In the genomic region with DNA sequence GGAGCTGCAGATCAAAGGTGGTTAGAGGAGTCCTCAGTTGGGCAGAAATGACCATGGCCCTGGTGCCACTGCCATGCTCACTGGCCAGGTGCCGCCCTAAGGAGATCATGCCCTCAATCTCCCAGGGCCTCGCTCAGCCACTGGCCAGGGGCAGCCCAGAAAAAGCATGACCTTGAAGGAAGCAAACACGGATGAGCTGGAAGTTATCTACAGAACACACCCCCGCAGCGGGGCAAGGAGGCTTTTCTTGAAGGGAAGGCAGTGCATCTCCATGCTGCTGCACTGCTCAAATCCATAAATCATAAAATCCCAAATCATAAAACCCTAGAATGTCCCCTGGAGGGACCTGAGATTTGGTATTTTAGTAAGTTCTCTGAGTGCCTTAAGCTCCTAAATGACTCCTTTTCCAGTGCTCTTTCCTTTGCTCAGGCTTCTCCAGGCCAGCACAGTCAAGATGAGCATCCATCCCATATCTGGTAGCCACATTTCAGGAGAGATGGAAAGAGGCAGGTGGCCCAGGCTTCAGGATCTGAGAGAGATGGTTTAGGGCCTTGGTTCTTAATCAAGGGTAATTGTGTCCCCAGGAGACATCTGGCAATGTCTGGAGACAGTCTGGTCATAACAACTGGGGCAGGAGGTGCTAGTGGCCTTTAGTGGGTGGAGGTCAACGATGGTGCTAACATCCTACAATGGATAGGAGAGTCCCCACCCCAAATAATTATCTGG, we compare ENCODE assay signal across 21 cellular contexts.
A peak's percentile ranks its signal among the peaks of the same experiment; 100 is the strongest.
DNase-seq lines count a peak whose midpoint lies in the region; ATAC-seq, FAIRE-seq and TF ChIP-seq lines count a peak whose summit lies in the region.
"Had no signal": no experiment of that assay in that cellular context is flagged by ENCODE, and none has a peak within 500 bp of the region (broad histone marks: within the 10 kb centered on the region; RNA-seq: fewer than 3 reads in every experiment).

No MANE protein-coding gene starts in this region.

- TF ChIP-seq CTCF in K562 (IDR thresholded peaks at IDR 0.05 in 2 of 3, conservative IDR thresholded peaks at IDR 0.05 in 1 of 3; ENCODE audit: insufficient read depth in 2 of 3, low read depth in 1 of 3, low read length in 3 of 3) (no peak), testis (IDR thresholded peaks at IDR 0.05) (no peak)

- no peaks in the 10 kb centered on the region for H3K9me3 ChIP-seq in BLaER1
- no peaks in the 10 kb centered on the region for H3K9me3 ChIP-seq in K562 (replicated peaks; ENCODE audit: control insufficient read depth, insufficient read depth, low read depth, low read length)
- H3K9me3 ChIP-seq in testis: no peaks in the 10 kb centered on the region

- ATAC-seq in K562 (peak; percentile 44; the same call in 2 of the 3 replicates), GM21529 (IDR thresholded peaks at IDR 0.05; ENCODE audit: unreplicated experiment) (no peak)
- ATAC-seq: GM23338 had no signal

- H3K9ac ChIP-seq in BLaER1 (no peak overlapping the region), K562 (ENCODE audit: insufficient read depth in 1 of 2, low read depth in 2 of 2, low read length in 2 of 2) (no peak overlapping the region)

- no peak for TF ChIP-seq EP300 in K562 (IDR thresholded peaks at IDR 0.05; ENCODE audit: low read length)

- H3K79me2 ChIP-seq in K562 (ENCODE audit: control insufficient read depth, insufficient read depth, low read length): no peaks in the 10 kb centered on the region

- CTCF ChIA-PET in K562 (lab: Yijun Ruan, JAX; ENCODE audit: low intra/inter-chr PET ratio): no interaction called here
- CTCF ChIA-PET in activated naive CD4-positive, alpha-beta T cell treated with anti-CD3 and anti-CD28 coated beads for 36 hours (lab: Charles Lee): no interaction called here

- H3K9me3 Mint-ChIP-seq in activated naive CD4-positive, alpha-beta T cell treated with anti-CD3 and anti-CD28 coated beads for 36 hours: no peaks in the 10 kb centered on the region
- H3K9me3 Mint-ChIP-seq: CD4-positive, alpha-beta T cell had no signal

- H2AFZ ChIP-seq in K562 (ENCODE audit: low read depth, low read length): no peak overlapping the region
- H2AFZ ChIP-seq: GM23338 had no signal

- no peak for TF ChIP-seq RAD21 in K562 (CRISPR knock-in tag; conservative IDR thresholded peaks at IDR 0.05 in 1 of 2, IDR thresholded peaks at IDR 0.05 in 1 of 2)

- no peak overlapping the region for H3K4me3 Mint-ChIP-seq in activated naive CD4-positive, alpha-beta T cell treated with anti-CD3 and anti-CD28 coated beads for 36 hours
- H3K4me3 Mint-ChIP-seq: B cell; CD4-positive, alpha-beta T cell; GM23338 had no signal

- H4K20me1 ChIP-seq in BLaER1 (no peaks in the 10 kb centered on the region), K562 (replicated peaks; ENCODE audit: control insufficient read depth, insufficient read depth, low read length) (peaks cover 6% of the 10 kb centered on the region; the same call in 1 of the 2 replicates)

- TF ChIP-seq POLR2A in K562 (conservative IDR thresholded peaks at IDR 0.05) (no peak), testis (IDR thresholded peaks at IDR 0.05) (no peak)

- no TSS peak for BruUV-seq in K562 (replicated peaks; lab: Mats Ljungman, UMichigan)

- 17% methylated on average over 6 of the region's 6 CpGs for WGBS in K562 (ENCODE audit: insufficient coverage, low coverage, missing lambda C conversion rate)
- WGBS in testis, 2 donors: 36 to 43% methylated on average over 6 of the region's 6 CpGs

- H3K27ac ChIP-seq in BLaER1 (no peak overlapping the region), K562 (ENCODE audit: extremely low read depth, low read depth, low read length) (no peak overlapping the region), testis (no peak overlapping the region)
- H3K27ac ChIP-seq: C4-2B had no signal

- H3K4me3 ChIP-seq in BLaER1 (no peak overlapping the region), K562 (no peak overlapping the region), testis (no peak overlapping the region)
- H3K4me3 ChIP-seq: GM23338 had no signal

- intact Hi-C loops in K562 (cut with micrococcal nuclease): no loop called here
- intact Hi-C loops in testis (cut with DNase I; ENCODE audit: low total_unique reads): no loop called here
- intact Hi-C loops in activated naive CD4-positive, alpha-beta T cell treated with anti-CD3 and anti-CD28 coated beads for 36 hours (cut with micrococcal nuclease): no loop called here

- in situ Hi-C loops in K562 (cut with MboI): no loop called here

- FAIRE-seq in K562 (lab: Jason Lieb, UNC): no peak
- FAIRE-seq: G401.6, GM12891, H54, HTR-8/SVneo had no signal

- POLR2A ChIA-PET in K562 (lab: Yijun Ruan, JAX): interaction anchor here (0.6 to 0.8 kb wide), 3 partner anchors 9 to 112 kb away, joined by 3 to 4 read pairs (median 4); no protein-coding TSS in a partner anchor

- H3K4me1 Mint-ChIP-seq in activated naive CD4-positive, alpha-beta T cell treated with anti-CD3 and anti-CD28 coated beads for 36 hours (ENCODE audit: low read depth): no peaks in the 10 kb centered on the region
- H3K4me1 Mint-ChIP-seq: B cell, GM23338 had no signal

- H3K4me1 ChIP-seq in BLaER1: peaks cover 8% of the 10 kb centered on the region
- H3K4me1 ChIP-seq in K562 (replicated peaks in 1 of 2; ENCODE audit: control insufficient read depth in 2 of 2, insufficient read depth in 2 of 2, low read length in 2 of 2): peaks cover 5 to 21% of the 10 kb centered on the region in 2 experiments; a peak in 3 of 5 replicates
- peaks cover 6% of the 10 kb centered on the region for H3K4me1 ChIP-seq in testis

- no peaks in the 10 kb centered on the region for H3K9me1 ChIP-seq in K562 (ENCODE audit: control insufficient read depth, insufficient read depth, low read length)

- H3K27me3 Mint-ChIP-seq in activated naive CD4-positive, alpha-beta T cell treated with anti-CD3 and anti-CD28 coated beads for 36 hours (ENCODE audit: low read depth): peaks cover 13% of the 10 kb centered on the region

- no peaks in the 10 kb centered on the region for H3K36me3 Mint-ChIP-seq in activated naive CD4-positive, alpha-beta T cell treated with anti-CD3 and anti-CD28 coated beads for 36 hours (ENCODE audit: low read depth)

- H3K36me3 ChIP-seq in BLaER1: no peaks in the 10 kb centered on the region
- peaks cover 14% of the 10 kb centered on the region; the same call in 2 of the 3 replicates for H3K36me3 ChIP-seq in K562 (ENCODE audit: control insufficient read depth, insufficient read depth, low read length)
- H3K36me3 ChIP-seq in testis (ENCODE audit: low read depth, missing control alignments): no peaks in the 10 kb centered on the region

- peak; percentile 29 for DNase-seq in OCI-M1 (lab: John Stamatoyannopoulos, UW)
- peak in 1 of 4 experiments; percentile 28 for DNase-seq in K562 (ENCODE audit: extremely low read depth in 1 of 4, low spot score in 3 of 4)
- peak; percentile 51 for DNase-seq in testis
- no peak for DNase-seq in COLO668 (lab: John Stamatoyannopoulos, UW; ENCODE audit: unreplicated experiment)
- no peak for DNase-seq in activated naive CD4-positive, alpha-beta T cell treated with anti-CD3 and anti-CD28 coated beads for 36 hours
- DNase-seq: CD4-positive, alpha-beta T cell; DMS53; DND-41; EL; HCEC 1CT; IMR-90; KBM-7 had no signal

- H3K27me3 ChIP-seq in BLaER1: no peaks in the 10 kb centered on the region
- no peaks in the 10 kb centered on the region for H3K27me3 ChIP-seq in K562 (ENCODE audit: control insufficient read depth in 2 of 2, insufficient read depth in 2 of 2, low read length in 2 of 2)
- no peaks in the 10 kb centered on the region for H3K27me3 ChIP-seq in testis

- peak overlapping the region; percentile 34 for H3K4me2 ChIP-seq in BLaER1
- H3K4me2 ChIP-seq in K562 (ENCODE audit: insufficient read depth, low read length): no peak overlapping the region
- H3K4me2 ChIP-seq: GM23338 had no signal

- no peak overlapping the region for H3K27ac Mint-ChIP-seq in activated naive CD4-positive, alpha-beta T cell treated with anti-CD3 and anti-CD28 coated beads for 36 hours
- H3K27ac Mint-ChIP-seq: B cell; CD4-positive, alpha-beta T cell; GM23338 had no signal

TF ChIP-seq in K562, 482 proteins besides CTCF, POLR2A, EP300 and RAD21 (continues in another document):
- TF ChIP-seq NR2C2 (CRISPR knock-in tag; IDR thresholded peaks at IDR 0.05): no peak
- TF ChIP-seq NR2C2 (tag; IDR thresholded peaks at IDR 0.05): peak; percentile 46; the same call in 1 of the 2 replicates
- TF ChIP-seq ESRRA (IDR thresholded peaks at IDR 0.05; ENCODE audit: borderline replicate concordance, low read depth): peak; percentile 43
- peak; percentile 73 for TF ChIP-seq EGR1 (conservative IDR thresholded peaks at IDR 0.05)
- no peak for TF ChIP-seq ILK (tag; IDR thresholded peaks at IDR 0.05; ENCODE audit: borderline replicate concordance, low read depth)
- peak; percentile 25 for TF ChIP-seq MEIS2 (IDR thresholded peaks at IDR 0.05; ENCODE audit: partially characterized antibody)
- no peak for TF ChIP-seq NR2C1 (IDR thresholded peaks at IDR 0.05)
- TF ChIP-seq NR2C1 (tag; IDR thresholded peaks at IDR 0.05): peak; percentile 56; the same call in 1 of the 2 replicates
- TF ChIP-seq HNRNPL (IDR thresholded peaks at IDR 0.05; ENCODE audit: low read depth, low read length): no peak
- no peak for TF ChIP-seq NFRKB (IDR thresholded peaks at IDR 0.05; ENCODE audit: low read depth)
- TF ChIP-seq, protein P1, sequence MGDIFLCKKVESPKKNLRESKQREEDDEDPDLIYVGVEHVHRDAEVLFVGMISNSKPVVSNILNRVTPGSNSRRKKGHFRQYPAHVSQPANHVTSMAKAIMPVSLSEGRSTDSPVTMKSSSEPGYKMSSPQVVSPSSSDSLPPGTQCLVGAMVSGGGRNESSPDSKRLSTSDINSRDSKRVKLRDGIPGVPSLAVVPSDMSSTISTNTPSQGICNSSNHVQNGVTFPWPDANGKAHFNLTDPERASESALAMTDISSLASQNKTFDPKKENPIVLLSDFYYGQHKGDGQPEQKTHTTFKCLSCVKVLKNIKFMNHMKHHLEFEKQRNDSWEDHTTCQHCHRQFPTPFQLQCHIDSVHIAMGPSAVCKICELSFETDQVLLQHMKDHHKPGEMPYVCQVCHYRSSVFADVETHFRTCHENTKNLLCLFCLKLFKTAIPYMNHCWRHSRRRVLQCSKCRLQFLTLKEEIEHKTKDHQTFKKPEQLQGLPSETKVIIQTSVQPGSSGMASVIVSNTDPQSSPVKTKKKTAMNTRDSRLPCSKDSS (IDR thresholded peaks at IDR 0.05; ENCODE audit: low read depth, partially characterized antibody): no peak
- TF ChIP-seq TBL1XR1 (IDR thresholded peaks at IDR 0.05; ENCODE audit: low read length in 2 of 2): no peak

Comparison
In these comparisons a context has a peak if more than half of its experiments do, and no peak if none do; other contexts are left out.
1. DNase-seq: peak in OCI-M1 (single experiment) and testis (single experiment); none in COLO668 (single experiment) and activated naive CD4-positive, alpha-beta T cell treated with anti-CD3 and anti-CD28 coated beads for 36 hours (single experiment).